8 cellular contexts compared by ENCODE assay signal in genomic region chr2:201116959-201117734, GRCh38. TPM values are rescaled to one million over a fixed set of nuclear protein-coding genes. Genes with fewer than 3 reads are reported as not detected.
DNase-seq lines count a peak whose midpoint lies in the region; ATAC-seq and TF ChIP-seq lines count a peak whose summit lies in the region.

No MANE protein-coding gene starts in this region.

- peaks cover 18% of the 10 kb centered on the region for H3F3A ChIP-seq in Loucy (ENCODE audit: low read depth)

- in situ Hi-C loops in GM18951 (cut with MboI; ENCODE audit: low sequenced_read_pairs, unreplicated experiment): no loop called here

- peak; percentile 44 for TF ChIP-seq CTCF in Loucy (conservative IDR thresholded peaks at IDR 0.05; ENCODE audit: low read length)
- peak; percentile 39 for TF ChIP-seq CTCF in lower lobe of right lung (IDR thresholded peaks at IDR 0.05)

- DNase-seq in COR-L47 (lab: John Stamatoyannopoulos, UW) (peak; percentile 41), SW 1271 (lab: John Stamatoyannopoulos, UW) (peak; percentile 61 to 88), lower lobe of right lung (no peak), superior temporal gyrus (ENCODE audit: extremely low spot score) (peak; percentile 71), NCI-H524 (lab: John Stamatoyannopoulos, UW) (no peak)

- H3K9ac ChIP-seq in Loucy (ENCODE audit: low read depth, low read length, poor library complexity, severe bottlenecking): peak overlapping the region; percentile 96

- H3K9me3 ChIP-seq in Loucy (ENCODE audit: insufficient read depth, low read depth, low read length) (no peaks in the 10 kb centered on the region), ectodermal cell (ENCODE audit: control insufficient read depth, low read length) (no peaks in the 10 kb centered on the region), lower lobe of right lung (no peaks in the 10 kb centered on the region)

- no peak overlapping the region for H3K27ac ChIP-seq in ectodermal cell (ENCODE audit: insufficient read depth, low read depth, low read length, poor library complexity, severe bottlenecking)
- H3K27ac ChIP-seq in lower lobe of right lung: peak overlapping the region; percentile 100

- H3K36me3 ChIP-seq in Loucy (ENCODE audit: insufficient read depth, low read length) (no peaks in the 10 kb centered on the region), ectodermal cell (ENCODE audit: control insufficient read depth, insufficient read depth, low read length) (no peaks in the 10 kb centered on the region), lower lobe of right lung (peaks cover 3% of the 10 kb centered on the region)

- intact Hi-C loops in lower lobe of right lung (cut with DNase I): loop anchor here (10.0 kb wide), 1 partner anchor 48 kb away; no protein-coding TSS in a partner anchor

- H4K20me1 ChIP-seq in Loucy (ENCODE audit: insufficient read depth, low read length, poor library complexity, severe bottlenecking): peaks cover 26% of the 10 kb centered on the region

- H3K4me1 ChIP-seq in Loucy (ENCODE audit: insufficient read depth, low read length, poor library complexity, severe bottlenecking) (peaks cover 42% of the 10 kb centered on the region), ectodermal cell (ENCODE audit: control insufficient read depth, insufficient read depth, low read length) (no peaks in the 10 kb centered on the region), lower lobe of right lung (peaks cover 28% of the 10 kb centered on the region)

- peak overlapping the region; percentile 90 for H3K4me2 ChIP-seq in Loucy (ENCODE audit: low read depth, low read length, poor library complexity, severe bottlenecking)

- peak overlapping the region; percentile 86 for H3K4me3 ChIP-seq in Loucy (ENCODE audit: low read length, poor library complexity, severe bottlenecking)
- H3K4me3 ChIP-seq in ectodermal cell (ENCODE audit: insufficient read depth, low read depth, low read length): peak overlapping the region; percentile 59
- H3K4me3 ChIP-seq in lower lobe of right lung: peak overlapping the region; percentile 77

- peak; percentile 48 for TF ChIP-seq POLR2A in GM18951 (IDR thresholded peaks at IDR 0.05; ENCODE audit: extremely low read depth, insufficient read depth, insufficient read length)

- peaks cover 52% of the 10 kb centered on the region for H3K79me2 ChIP-seq in Loucy (ENCODE audit: insufficient read depth, low read length)

- ATAC-seq in lower lobe of right lung: peak; percentile 45 to 56

- peak overlapping the region; percentile 89; the same call in 1 of the 2 replicates for H2AFZ ChIP-seq in Loucy (ENCODE audit: low read length)

- 65 to 66% methylated on average over 22 of the region's 22 CpGs for WGBS in ectodermal cell, 2 experiments

- H3K9me2 ChIP-seq in Loucy (replicated peaks; ENCODE audit: low read depth, low read length): no peaks in the 10 kb centered on the region

- no peaks in the 10 kb centered on the region for H3K27me3 ChIP-seq in Loucy (ENCODE audit: insufficient read depth, low read length, poor library complexity, severe bottlenecking)
- peaks cover 8% of the 10 kb centered on the region for H3K27me3 ChIP-seq in ectodermal cell (ENCODE audit: control insufficient read depth, insufficient read depth, low read length, poor library complexity, severe bottlenecking)
- H3K27me3 ChIP-seq in lower lobe of right lung (ENCODE audit: low read depth): no peaks in the 10 kb centered on the region

RNA-seq across cellular contexts. Expression of gene CFLAR, which starts 1.2 kb away (rescaled TPM):
- 10.6 TPM for polyA plus RNA-seq in ectodermal cell (2013, experiment 1 of 4)
- polyA plus RNA-seq in ectodermal cell (2013, experiment 2 of 4): 9.1 TPM
- polyA plus RNA-seq in ectodermal cell (2013, experiment 3 of 4): 6.0 TPM
- polyA plus RNA-seq in ectodermal cell (2013, experiment 4 of 4): 8.4 TPM
- 345 TPM for total RNA-seq in lower lobe of right lung

RNA-seq across cellular contexts. Expression of gene NDUFB3, which starts 45.3 kb away (rescaled TPM):
- polyA plus RNA-seq in ectodermal cell (2013, experiment 1 of 4): 66.5 TPM
- polyA plus RNA-seq in ectodermal cell (2013, experiment 2 of 4): 75.4 TPM
- 76.3 TPM for polyA plus RNA-seq in ectodermal cell (2013, experiment 3 of 4)
- 77.9 TPM for polyA plus RNA-seq in ectodermal cell (2013, experiment 4 of 4)
- 73.8 TPM for total RNA-seq in lower lobe of right lung

RNA-seq across cellular contexts. Expression of gene HYCC2, which starts 45.7 kb away (rescaled TPM):
- 7.1 TPM for polyA plus RNA-seq in ectodermal cell (2013, experiment 1 of 4)
- 5.5 TPM for polyA plus RNA-seq in ectodermal cell (2013, experiment 2 of 4)
- polyA plus RNA-seq in ectodermal cell (2013, experiment 3 of 4): 5.3 TPM
- polyA plus RNA-seq in ectodermal cell (2013, experiment 4 of 4): 5.0 TPM
- total RNA-seq in lower lobe of right lung: 36.7 TPM

Comparison
In these comparisons a context has a peak if more than half of its experiments do, and no peak if none do; other contexts are left out.
1. DNase-seq: peak in COR-L47 (single experiment), SW 1271 (2 of 2) and superior temporal gyrus (single experiment); none in lower lobe of right lung (single experiment) and NCI-H524 (0 of 2).
2. Peak in every context shown above with its lines, with median percentiles within 50 percentile points of each other: H3K4me3 ChIP-seq.